ENCODE assay signal across 21 cellular contexts in the genomic region with DNA sequence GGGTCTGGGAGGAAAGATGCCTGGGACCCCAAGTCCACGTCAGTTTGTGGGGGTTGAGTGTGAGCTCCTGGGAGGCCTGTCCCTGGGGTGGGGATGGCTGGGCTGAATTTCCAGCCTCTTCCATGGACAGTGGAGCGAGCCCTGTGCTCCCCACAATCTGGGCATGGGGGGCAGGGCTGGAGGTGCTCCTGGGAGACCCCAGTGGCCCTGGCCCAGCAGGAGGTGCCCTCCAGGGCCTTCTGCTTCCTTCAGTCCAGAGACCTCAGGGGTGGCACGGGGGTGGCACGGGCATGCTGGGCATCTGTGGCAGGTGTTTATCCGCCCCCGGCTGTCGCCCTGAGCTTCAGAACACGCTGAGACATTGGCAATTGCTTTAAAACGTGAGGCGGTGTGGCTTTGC.
"Had no signal": no experiment of that assay in that cellular context is flagged by ENCODE, and none has a peak within 500 bp of the region (broad histone marks: within the 10 kb centered on the region; RNA-seq: fewer than 3 reads in every experiment).

No MANE protein-coding gene starts in this region.

- H3K9me3 ChIP-seq: breast epithelium, gastroesophageal sphincter, heart right ventricle, ovary had no signal

- H3K36me3 ChIP-seq: breast epithelium, gastroesophageal sphincter, heart right ventricle, ovary had no signal

- H3K4me1 ChIP-seq: breast epithelium had no signal

- H3K27me3 ChIP-seq: breast epithelium, gastroesophageal sphincter, heart right ventricle, ovary had no signal

- DNase-seq: activated CD4-positive, alpha-beta T cell treated with anti-CD3 and anti-CD28 coated beads for 36 hours; activated CD4-positive, alpha-beta T cell treated with anti-CD3 and anti-CD28 coated beads, Interleukin-2, amount 50 U/mL, for 4 hours; activated effector memory CD4-positive, alpha-beta T cell treated with Interleukin-2 at 50 U/mL for 16 hours; activated naive CD4-positive, alpha-beta T cell treated with anti-CD3 and anti-CD28 coated beads for 36 hours; activated naive CD8-positive, alpha-beta T cell treated with anti-CD3 and anti-CD28 coated beads, Interleukin-2, amount 10 ng/mL, durations not matched to agents 7 days and 5 days; activated T-cell treated with anti-CD3 and anti-CD28 coated beads, Interleukin-2, amount 50 U/mL, for 72 hours; amniotic stem cell; cerebellar nuclear complex; cortex of kidney; mammary epithelial cell; stimulated activated CD4-positive, alpha-beta T cell treated with anti-CD3 and anti-CD28 coated beads, Interleukin-4, amount 100 ng/mL, for 1 hour; stimulated activated naive CD4-positive, alpha-beta T cell treated with Interleukin-2 at 50 U/mL for 16 hours; T-cell had no signal

- H3K4me3 ChIP-seq: breast epithelium, gastroesophageal sphincter, heart right ventricle, ovary had no signal

- FAIRE-seq: keratinocyte, TTC549 had no signal

- H3K27ac ChIP-seq: breast epithelium, epithelial cell of prostate, gastroesophageal sphincter, heart right ventricle, ovary had no signal

- ATAC-seq: activated CD4-positive, alpha-beta T cell treated with anti-CD3 and anti-CD28 coated beads for 36 hours; activated T-cell treated with anti-CD3 and anti-CD28 coated beads, Interleukin-2, amount 50 U/mL, for 72 hours; gastroesophageal sphincter; heart right ventricle; naive thymus-derived CD8-positive, alpha-beta T cell; T-cell had no signal
